ENCODE assay signal across 19 cellular contexts in genomic region chr3:18825586-18826157, GRCh38.
"Had no signal": no experiment of that assay in that cellular context is flagged by ENCODE, and none has a peak within 500 bp of the region (broad histone marks: within the 10 kb centered on the region; RNA-seq: fewer than 3 reads in every experiment).

No MANE protein-coding gene starts in this region.

- H3K36me3 Mint-ChIP-seq: WTC11 had no signal

- H3K27ac Mint-ChIP-seq: activated T-cell treated with anti-CD3 and anti-CD28 coated beads, Interleukin-2, amount 50 U/mL, for 24 hours; nephron progenitor cell; WTC11 had no signal

- H3K4me1 Mint-ChIP-seq: nephron progenitor cell, WTC11 had no signal

- H3K9me3 Mint-ChIP-seq: activated T-cell treated with anti-CD3 and anti-CD28 coated beads, Interleukin-2, amount 50 U/mL, for 24 hours; nephron progenitor cell had no signal

- H3K27me3 Mint-ChIP-seq: activated T-cell treated with anti-CD3 and anti-CD28 coated beads, Interleukin-2, amount 50 U/mL, for 24 hours had no signal

- ATAC-seq: left ventricle myocardium superior, right cardiac atrium, WTC11 had no signal

- DNase-seq: activated CD4-positive, alpha-beta T cell treated with anti-CD3 and anti-CD28 coated beads, Interleukin-2, amount 50 U/mL, for 1 hour; activated effector memory CD4-positive, alpha-beta T cell treated with anti-CD3 and anti-CD28 coated beads, Interleukin-2, amount 50 U/mL, for 16 hours; activated T-cell treated with anti-CD3 and anti-CD28 coated beads, Interleukin-2, amount 50 U/mL, for 24 hours; cerebellar nuclear complex; effector CD8-positive, alpha-beta T cell; foreskin fibroblast; hypothalamus; kidney glomerular epithelial cell; left ventricle myocardium superior; mesenchymal stem cell; nephron progenitor cell; occipital lobe; right cardiac atrium; small intestine; stimulated activated CD4-positive, alpha-beta T cell treated with anti-CD3 and anti-CD28 coated beads, Interleukin-4, amount 100 ng/mL, for 24 hours; stimulated activated naive CD4-positive, alpha-beta T cell treated with Interleukin-2 at 50 U/mL for 16 hours; SW 1271; trophoblast cell had no signal

- H3K4me3 Mint-ChIP-seq: activated T-cell treated with anti-CD3 and anti-CD28 coated beads, Interleukin-2, amount 50 U/mL, for 24 hours; nephron progenitor cell; WTC11 had no signal
